In genomic region chrX:110504947-110505346, GRCh38 we compare ENCODE assay signal across 8 cellular contexts.
"Had no signal": no experiment of that assay in that cellular context is flagged by ENCODE, and none has a peak within 500 bp of the region (broad histone marks: within the 10 kb centered on the region; RNA-seq: fewer than 3 reads in every experiment).

No MANE protein-coding gene starts in this region.

- H3K9me3 Mint-ChIP-seq: IgD-negative memory B cell had no signal

- H3K4me3 Mint-ChIP-seq: IgD-negative memory B cell had no signal

- H3K4me1 Mint-ChIP-seq: IgD-negative memory B cell had no signal

- H3K27ac Mint-ChIP-seq: IgD-negative memory B cell had no signal

- H3K27ac ChIP-seq: HL-60, KMS-11 had no signal

- H3K36me3 Mint-ChIP-seq: IgD-negative memory B cell had no signal

- DNase-seq: IMR-90, KBM-7, KG1 had no signal

- ATAC-seq: HepG2 had no signal

- FAIRE-seq: HepG2, HTR-8/SVneo had no signal

- H3K9ac ChIP-seq: KMS-11 had no signal

- H3K4me2 ChIP-seq: KMS-11 had no signal
